In the genomic region with DNA sequence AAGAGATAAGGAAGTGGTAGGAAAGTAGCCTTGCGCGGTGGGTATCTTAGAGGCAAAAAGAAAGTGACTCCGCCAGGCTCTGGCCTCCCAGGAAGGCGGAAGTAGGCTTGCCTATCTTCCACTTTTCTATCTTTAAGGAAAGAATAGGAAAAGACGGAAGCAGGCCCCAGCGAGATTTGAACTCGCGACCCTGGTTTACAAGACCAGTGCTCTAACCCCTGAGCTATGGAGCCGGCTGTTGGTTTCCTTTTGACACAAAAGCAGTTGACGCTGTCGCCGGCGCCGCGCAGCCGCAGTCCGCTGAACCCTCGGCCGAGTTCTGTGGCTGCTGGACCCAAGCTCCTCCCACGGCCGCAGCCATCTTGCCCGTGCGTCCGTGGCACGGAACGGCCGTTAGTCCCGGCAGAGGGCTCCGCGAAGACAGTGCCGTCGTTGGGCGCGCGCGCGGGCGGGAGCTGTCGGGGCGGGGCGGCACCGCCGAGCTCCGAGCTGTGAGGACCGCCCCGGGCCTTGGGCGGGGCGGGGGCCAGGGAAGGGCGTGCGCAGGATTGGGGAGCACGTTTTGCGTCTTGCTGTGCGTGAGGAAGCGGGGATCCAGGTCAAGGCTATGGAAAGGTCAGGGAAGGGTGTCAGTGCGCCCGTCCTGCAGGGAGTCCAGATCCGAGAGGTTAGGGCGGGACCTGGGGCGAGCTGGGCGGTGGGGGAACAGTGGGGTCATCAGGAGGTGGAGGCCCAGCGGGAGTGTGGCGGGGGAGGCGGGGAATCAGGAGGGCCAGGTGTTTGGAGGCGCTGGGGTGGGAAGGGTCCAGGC, we compare ENCODE assay signal across 9 cellular contexts. TPM values are rescaled to one million over a fixed set of nuclear protein-coding genes. Genes with fewer than 3 reads are reported as not detected.
DNase-seq lines count a peak whose midpoint lies in the region; ATAC-seq and TF ChIP-seq lines count a peak whose summit lies in the region.
"Had no signal": no experiment of that assay in that cellular context is flagged by ENCODE, and none has a peak within 500 bp of the region (broad histone marks: within the 10 kb centered on the region; RNA-seq: fewer than 3 reads in every experiment).

No MANE protein-coding gene starts in this region.

- DNase-seq in AG20443 (ENCODE audit: low spot score) (peak; percentile 95), HK-2 (ENCODE audit: unreplicated experiment) (peak; percentile 94), endodermal cell (peak; percentile 99), SKM-1 treated with dmso at 0.1 percent for 144 hours (lab: John Stamatoyannopoulos, UW; ENCODE audit: unreplicated experiment) (no peak)
- peak; percentile 98 for DNase-seq in activated CD4-positive, alpha-beta memory T cell treated with anti-CD3 and anti-CD28 coated beads for 36 hours
- peak; percentile 91 for DNase-seq in stimulated activated CD8-positive, alpha-beta memory T cell treated with anti-CD3 and anti-CD28 coated beads, Interleukin-4, amount 100 ng/mL, for 24 hours (ENCODE audit: low read depth)

- peaks cover 11% of the 10 kb centered on the region for H3K27me3 Mint-ChIP-seq in activated CD4-positive, alpha-beta memory T cell treated with anti-CD3 and anti-CD28 coated beads for 36 hours
- peaks cover 59% of the 10 kb centered on the region for H3K27me3 Mint-ChIP-seq in endodermal cell (ENCODE audit: insufficient read depth)

- CTCF ChIA-PET in activated CD4-positive, alpha-beta memory T cell treated with anti-CD3 and anti-CD28 coated beads for 36 hours (lab: Charles Lee), result interaction anchor here (0.7 to 3.8 kb wide), 9 partner anchors 8 to 362 kb away, joined by 3 to 32 read pairs (median 5); partner anchors contain the start of genes TRIM41 and TRIM7

- no peaks in the 10 kb centered on the region for H3K9me3 ChIP-seq in endodermal cell (ENCODE audit: control insufficient read depth, low read length)
- H3K9me3 ChIP-seq in mononuclear cell (ENCODE audit: low read depth, low read length), result no peaks in the 10 kb centered on the region

- peak; percentile 50 for ATAC-seq in GM19438 (IDR thresholded peaks at IDR 0.05; ENCODE audit: low read depth, unreplicated experiment)

- H3K36me3 Mint-ChIP-seq in activated CD4-positive, alpha-beta memory T cell treated with anti-CD3 and anti-CD28 coated beads for 36 hours, result peaks cover 14% of the 10 kb centered on the region
- no peaks in the 10 kb centered on the region for H3K36me3 Mint-ChIP-seq in endodermal cell (ENCODE audit: low read depth)

- peak overlapping the region; percentile 51 for H3K9ac ChIP-seq in endodermal cell (ENCODE audit: extremely low read depth, low read length, poor library complexity, severe bottlenecking)

- peaks cover 20% of the 10 kb centered on the region for H3K27me3 ChIP-seq in endodermal cell (ENCODE audit: control insufficient read depth, insufficient read depth, low read length, poor library complexity, severe bottlenecking)
- H3K27me3 ChIP-seq in mononuclear cell (ENCODE audit: insufficient read depth, low read length), result no peaks in the 10 kb centered on the region

- H3K4me1 ChIP-seq in endodermal cell (ENCODE audit: control insufficient read depth, insufficient read depth, low read length), result no peaks in the 10 kb centered on the region
- H3K4me1 ChIP-seq in mononuclear cell (ENCODE audit: insufficient read depth, low read length), result peaks cover 33% of the 10 kb centered on the region

- no peak for TF ChIP-seq CTCF in endodermal cell (conservative IDR thresholded peaks at IDR 0.05)

- POLR2A ChIA-PET in activated CD4-positive, alpha-beta memory T cell treated with anti-CD3 and anti-CD28 coated beads for 36 hours (lab: Charles Lee), result interaction anchor here (0.7 to 3.8 kb wide), 9 partner anchors 11 to 70 kb away, joined by 3 to 35 read pairs (median 5); partner anchors contain the start of genes TRIM52 and TRIM7

- peaks cover 31% of the 10 kb centered on the region for H3K4me1 Mint-ChIP-seq in activated CD4-positive, alpha-beta memory T cell treated with anti-CD3 and anti-CD28 coated beads for 36 hours (ENCODE audit: low read depth)
- H3K4me1 Mint-ChIP-seq in endodermal cell, result peaks cover 2% of the 10 kb centered on the region

- no peaks in the 10 kb centered on the region for H3K36me3 ChIP-seq in endodermal cell (ENCODE audit: control insufficient read depth, insufficient read depth, low read length)

- peaks cover 6% of the 10 kb centered on the region for H3K9me3 Mint-ChIP-seq in activated CD4-positive, alpha-beta memory T cell treated with anti-CD3 and anti-CD28 coated beads for 36 hours
- H3K9me3 Mint-ChIP-seq in endodermal cell, result no peaks in the 10 kb centered on the region

- WGBS in endodermal cell (ENCODE audit: insufficient coverage in 1 of 2, insufficient read length in 1 of 2), 2 experiments, result 1% methylated on average over 32 to 64 of the region's 64 CpGs

- intact Hi-C loops in activated CD4-positive, alpha-beta memory T cell treated with anti-CD3 and anti-CD28 coated beads for 36 hours (cut with micrococcal nuclease), result loop anchor here (1.0 kb wide), 6 partner anchors 9 to 381 kb away; partner anchors contain the start of gene TRIM52

- H3K4me3 ChIP-seq in endodermal cell (ENCODE audit: low read length) (peak overlapping the region; percentile 100), mononuclear cell (ENCODE audit: low read length) (peak overlapping the region; percentile 84)

- H3K27ac ChIP-seq in endodermal cell (ENCODE audit: low read depth, low read length), result no peak overlapping the region

- peak overlapping the region; percentile 87 for H3K27ac Mint-ChIP-seq in activated CD4-positive, alpha-beta memory T cell treated with anti-CD3 and anti-CD28 coated beads for 36 hours
- peak overlapping the region; percentile 58 for H3K27ac Mint-ChIP-seq in endodermal cell

- peak overlapping the region; percentile 80 for H3K4me3 Mint-ChIP-seq in activated CD4-positive, alpha-beta memory T cell treated with anti-CD3 and anti-CD28 coated beads for 36 hours
- H3K4me3 Mint-ChIP-seq in endodermal cell, result peak overlapping the region; percentile 90

RNA-seq across cellular contexts. Expression of gene TRIM7, which starts 13.3 kb away (rescaled TPM):
- 1 to 10 TPM; 2.9 to 3.5 TPM for total RNA-seq in activated CD4-positive, alpha-beta memory T cell treated with anti-CD3 and anti-CD28 coated beads for 36 hours
- total RNA-seq in endodermal cell, result not detected
- 0.21 TPM for polyA plus RNA-seq in endodermal cell (2013, experiment 1 of 2)
- 0.29 TPM for polyA plus RNA-seq in endodermal cell (2013, experiment 2 of 2)
- 1.9 TPM for total RNA-seq in mononuclear cell

RNA-seq across cellular contexts. Expression of gene TRIM41, which starts 31.4 kb away (rescaled TPM):
- 10 to 100 TPM; 35.3 to 36.4 TPM for total RNA-seq in activated CD4-positive, alpha-beta memory T cell treated with anti-CD3 and anti-CD28 coated beads for 36 hours
- total RNA-seq in endodermal cell, result 10 to 100 TPM; 37.5 to 41.7 TPM
- 29.1 TPM for polyA plus RNA-seq in endodermal cell (2013, experiment 1 of 2)
- 23.7 TPM for polyA plus RNA-seq in endodermal cell (2013, experiment 2 of 2)
- 6.1 TPM for total RNA-seq in mononuclear cell

RNA-seq across cellular contexts. Expression of gene OR2V2, which starts 44.3 kb away (rescaled TPM):
- not detected for total RNA-seq in activated CD4-positive, alpha-beta memory T cell treated with anti-CD3 and anti-CD28 coated beads for 36 hours
- not detected for total RNA-seq in endodermal cell
- polyA plus RNA-seq in endodermal cell (2013, experiment 1 of 2), result not detected
- polyA plus RNA-seq in endodermal cell (2013, experiment 2 of 2), result not detected
- not detected for total RNA-seq in mononuclear cell
- polyA plus RNA-seq: adipose tissue had no signal

RNA-seq across cellular contexts. Expression of gene RACK1, which starts 52.0 kb away (rescaled TPM):
- 1,000 to 10,000 TPM; 2,635 to 2,697 TPM for total RNA-seq in activated CD4-positive, alpha-beta memory T cell treated with anti-CD3 and anti-CD28 coated beads for 36 hours
- 1,000 to 10,000 TPM; 1,942 to 1,975 TPM for total RNA-seq in endodermal cell
- 2,359 TPM for polyA plus RNA-seq in endodermal cell (2013, experiment 1 of 2)
- 2,067 TPM for polyA plus RNA-seq in endodermal cell (2013, experiment 2 of 2)
- 5,375 TPM for total RNA-seq in mononuclear cell
